In genomic region chr7:101112233-101112632, GRCh38 we compare ENCODE assay signal across 1 cellular context.
A peak's percentile ranks its signal among the peaks of the same experiment; 100 is the strongest.
TF ChIP-seq lines count a peak whose summit lies in the region.

No MANE protein-coding gene starts in this region.

TF ChIP-seq in K562, 482 proteins besides CTCF, POLR2A, EP300 and RAD21:
- TF ChIP-seq SAP30 (IDR thresholded peaks at IDR 0.05; ENCODE audit: borderline replicate concordance, insufficient read depth, low read depth, low read length, poor library complexity, severe bottlenecking), result no peak
- TF ChIP-seq NFIC (IDR thresholded peaks at IDR 0.05), result peak; percentile 57
- TF ChIP-seq PRDM10 (IDR thresholded peaks at IDR 0.05; ENCODE audit: partially characterized antibody), result peak; percentile 34
